In genomic region chr2:236287656-236288055, GRCh38 we compare ENCODE assay signal across 24 cellular contexts. TPM values are rescaled to one million over a fixed set of nuclear protein-coding genes. Genes with fewer than 3 reads are reported as not detected.
DNase-seq lines count a peak whose midpoint lies in the region; ATAC-seq lines count a peak whose summit lies in the region.
"Had no signal": no experiment of that assay in that cellular context is flagged by ENCODE, and none has a peak within 500 bp of the region (broad histone marks: within the 10 kb centered on the region; RNA-seq: fewer than 3 reads in every experiment).

No MANE protein-coding gene starts in this region.

- no peaks in the 10 kb centered on the region for H3K27me3 ChIP-seq in SJSA1 (replicated peaks)
- no peaks in the 10 kb centered on the region for H3K27me3 ChIP-seq in trophoblast cell (ENCODE audit: insufficient read depth, low read length)
- H3K27me3 ChIP-seq: BE2C; BLaER1 treated with 17β-estradiol and CSF1 and Interleukin-3, amounts not matched to agents 10 nM and 100 nM had no signal

- peaks cover 32% of the 10 kb centered on the region for H3K4me1 ChIP-seq in SJSA1 (replicated peaks)
- H3K4me1 ChIP-seq in trophoblast cell (ENCODE audit: control insufficient read depth in 1 of 2, insufficient read depth in 2 of 2, low read length in 2 of 2) = no peaks in the 10 kb centered on the region
- H3K4me1 ChIP-seq: BE2C, HAP-1 had no signal

- no peak overlapping the region for H4K8ac ChIP-seq in trophoblast cell (ENCODE audit: low read depth, low read length)

- no peaks in the 10 kb centered on the region for H3K79me2 ChIP-seq in trophoblast cell (ENCODE audit: control insufficient read depth, insufficient read depth, low read length, poor library complexity)

- CTCF ChIA-PET in activated CD8-positive, alpha-beta memory T cell treated with anti-CD3 and anti-CD28 coated beads, Interleukin-2, amount 10 ng/mL, durations not matched to agents 7 days and 5 days (lab: Charles Lee) = no interaction called here

- no peak overlapping the region for H3K4me2 ChIP-seq in trophoblast cell (ENCODE audit: low read length)
- H3K4me2 ChIP-seq: GM23338 had no signal

- no peaks in the 10 kb centered on the region for H3K9me3 Mint-ChIP-seq in activated CD8-positive, alpha-beta memory T cell treated with anti-CD3 and anti-CD28 coated beads, Interleukin-2, amount 10 ng/mL, durations not matched to agents 7 days and 5 days (ENCODE audit: low read depth)

- H3K4me3 ChIP-seq in SJSA1 (no peak overlapping the region), trophoblast cell (ENCODE audit: low read depth, low read length) (peak overlapping the region; percentile 18)
- H3K4me3 ChIP-seq: BLaER1 treated with 17β-estradiol and CSF1 and Interleukin-3, amounts not matched to agents 10 nM and 100 nM; GM12878; GM23338; HAP-1 had no signal

- H3K79me1 ChIP-seq in trophoblast cell (ENCODE audit: low read length) = no peaks in the 10 kb centered on the region

- WGBS in trophoblast cell (ENCODE audit: extremely low coverage, insufficient coverage, insufficient read length) = no CpG with 5 or more reads among the region's 6 CpGs

- no peak overlapping the region for H4K12ac ChIP-seq in trophoblast cell (ENCODE audit: low read depth, low read length)

- no peak overlapping the region for H3K27ac Mint-ChIP-seq in activated CD8-positive, alpha-beta memory T cell treated with anti-CD3 and anti-CD28 coated beads, Interleukin-2, amount 10 ng/mL, durations not matched to agents 7 days and 5 days
- H3K27ac Mint-ChIP-seq: CD4-positive, alpha-beta T cell; CD8-positive, alpha-beta memory T cell; GM23338; HFFc6 had no signal

- no peak overlapping the region for H3K23ac ChIP-seq in trophoblast cell (ENCODE audit: low read length)

- H3K9me3 ChIP-seq in SJSA1 (replicated peaks) (peaks cover 4% of the 10 kb centered on the region), trophoblast cell (ENCODE audit: insufficient read depth, low read depth, low read length) (peaks cover 5% of the 10 kb centered on the region)
- H3K9me3 ChIP-seq: BE2C, HAP-1 had no signal

- H2AFZ ChIP-seq in trophoblast cell (ENCODE audit: insufficient read depth, low read length, poor library complexity) = no peak overlapping the region
- H2AFZ ChIP-seq: GM23338 had no signal

- H2AK5ac ChIP-seq in trophoblast cell (ENCODE audit: low read length) = no peak overlapping the region

- H4K91ac ChIP-seq in trophoblast cell (ENCODE audit: low read depth, low read length) = no peak overlapping the region

- H3K4me1 Mint-ChIP-seq in activated CD8-positive, alpha-beta memory T cell treated with anti-CD3 and anti-CD28 coated beads, Interleukin-2, amount 10 ng/mL, durations not matched to agents 7 days and 5 days = no peaks in the 10 kb centered on the region
- H3K4me1 Mint-ChIP-seq: CD14-positive monocyte; CD8-positive, alpha-beta memory T cell; GM23338 had no signal

- no peak overlapping the region for H3K9ac ChIP-seq in trophoblast cell (ENCODE audit: low read length)
- H3K9ac ChIP-seq: BLaER1 treated with 17β-estradiol and CSF1 and Interleukin-3, amounts not matched to agents 10 nM and 100 nM had no signal

- no peak overlapping the region for H3K18ac ChIP-seq in trophoblast cell (ENCODE audit: low read length)

- H2BK12ac ChIP-seq in trophoblast cell (ENCODE audit: low read length) = no peak overlapping the region

- no peak overlapping the region for H3K4me3 Mint-ChIP-seq in activated CD8-positive, alpha-beta memory T cell treated with anti-CD3 and anti-CD28 coated beads, Interleukin-2, amount 10 ng/mL, durations not matched to agents 7 days and 5 days
- H3K4me3 Mint-ChIP-seq: CD14-positive monocyte; CD4-positive, alpha-beta T cell; CD8-positive, alpha-beta memory T cell; GM23338; HFFc6 had no signal

- no peaks in the 10 kb centered on the region for H3K36me3 Mint-ChIP-seq in activated CD8-positive, alpha-beta memory T cell treated with anti-CD3 and anti-CD28 coated beads, Interleukin-2, amount 10 ng/mL, durations not matched to agents 7 days and 5 days
- H3K36me3 Mint-ChIP-seq: CD14-positive monocyte; CD8-positive, alpha-beta memory T cell had no signal

- no peak overlapping the region for H3K14ac ChIP-seq in trophoblast cell (ENCODE audit: low read length)

- ATAC-seq in activated CD8-positive, alpha-beta memory T cell treated with anti-CD3 and anti-CD28 coated beads, Interleukin-2, amount 10 ng/mL, durations not matched to agents 7 days and 5 days = no peak
- ATAC-seq in HG02938 (IDR thresholded peaks at IDR 0.05; ENCODE audit: unreplicated experiment) (no peak), esophagus mucosa (no peak)
- ATAC-seq: GM12878, GM23338 had no signal

- no peak overlapping the region for H3K4ac ChIP-seq in trophoblast cell (ENCODE audit: low read depth, low read length)

- peak overlapping the region; percentile 69 for H3K27ac ChIP-seq in SJSA1
- H3K27ac ChIP-seq in trophoblast cell (ENCODE audit: low read depth, low read length) = no peak overlapping the region
- H3K27ac ChIP-seq: 22Rv1 had no signal

- no peak overlapping the region for H2BK5ac ChIP-seq in trophoblast cell (ENCODE audit: low read depth, low read length, poor library complexity)

- H3K27me3 Mint-ChIP-seq in activated CD8-positive, alpha-beta memory T cell treated with anti-CD3 and anti-CD28 coated beads, Interleukin-2, amount 10 ng/mL, durations not matched to agents 7 days and 5 days = peaks cover 2% of the 10 kb centered on the region

- H2BK120ac ChIP-seq in trophoblast cell (ENCODE audit: insufficient read depth, low read length, poor library complexity) = no peak overlapping the region

- DNase-seq in activated CD8-positive, alpha-beta memory T cell treated with anti-CD3 and anti-CD28 coated beads, Interleukin-2, amount 10 ng/mL, durations not matched to agents 7 days and 5 days = peak; percentile 8
- no peak for DNase-seq in activated CD8-positive, alpha-beta memory T cell treated with anti-CD3 and anti-CD28 coated beads for 24 hours
- DNase-seq in SJSA1 (ENCODE audit: low read depth in 1 of 2, low spot score in 2 of 2) (no peak), mesenteric fat pad (ENCODE audit: low spot score) (peak; percentile 57), trophoblast cell (no peak), NCI-H510A (lab: John Stamatoyannopoulos, UW) (no peak)
- DNase-seq: AML-193; BE2C; CD4-positive, alpha-beta T cell; CD8-positive, alpha-beta memory T cell; DMS 273 treated with DMSO at 0.1 percent for 48 hours; DMS79; GDM1; HFFc6 had no signal

- H3K36me3 ChIP-seq in SJSA1 (0 out of 2 replicates have a peak, but pooled peaks cover 4% of the 10 kb centered on the region), trophoblast cell (ENCODE audit: control insufficient read depth in 1 of 2, insufficient read depth in 2 of 2, low read length in 2 of 2) (no peaks in the 10 kb centered on the region)
- H3K36me3 ChIP-seq: BE2C; BLaER1 treated with 17β-estradiol and CSF1 and Interleukin-3, amounts not matched to agents 10 nM and 100 nM; HAP-1 had no signal

RNA-seq across cellular contexts. Expression of gene ASB18, which starts 23.4 kb away (rescaled TPM):
- total RNA-seq in activated CD8-positive, alpha-beta memory T cell treated with anti-CD3 and anti-CD28 coated beads, Interleukin-2, amount 10 ng/mL, durations not matched to agents 7 days and 5 days = not detected
- 1.1 TPM in 1 of 2 replicates, not detected in the other for total RNA-seq in SJSA1 (2014; rRNA removed; shearing (Covaris generic))
- not detected for total RNA-seq in mesenteric fat pad
- polyA plus RNA-seq in trophoblast cell (2013) = not detected in 2 replicates
- not detected for total RNA-seq in esophagus mucosa
- total RNA-seq: CD4-positive, alpha-beta T cell; CD8-positive, alpha-beta memory T cell; GM12878; GM23338; H4; HFFc6 had no signal
- polyA plus RNA-seq: AG04450; CD14-positive monocyte; CD8-positive, alpha-beta memory T cell; GM12878; GM23338 had no signal

Comparison
In these comparisons a context has a peak if more than half of its experiments do, and no peak if none do; other contexts are left out.
1. DNase-seq: peak in activated CD8-positive, alpha-beta memory T cell treated with anti-CD3 and anti-CD28 coated beads, Interleukin-2, amount 10 ng/mL, durations not matched to agents 7 days and 5 days (single experiment) and mesenteric fat pad (single experiment); none in activated CD8-positive, alpha-beta memory T cell treated with anti-CD3 and anti-CD28 coated beads for 24 hours (single experiment), SJSA1 (0 of 2), trophoblast cell (0 of 2) and NCI-H510A (single experiment).